Comparison of ENCODE assay signal across 1 cellular context in genomic region chr11:62505112-62505783, GRCh38.
TF ChIP-seq lines count a peak whose summit lies in the region.

No MANE protein-coding gene starts in this region.

TF ChIP-seq in HepG2, 621 proteins besides CTCF, POLR2A, EP300 and RAD21 (continued from another document):
- TF ChIP-seq PRDM15 (CRISPR knock-in tag; IDR thresholded peaks at IDR 0.05) (peak; percentile 80), IKZF1 (IDR thresholded peaks at IDR 0.05) (no peak), ZNF232 (CRISPR knock-in tag; IDR thresholded peaks at IDR 0.05; ENCODE audit: borderline replicate concordance) (no peak), RFX3 (CRISPR knock-in tag; IDR thresholded peaks at IDR 0.05) (no peak), ZNF430 (CRISPR knock-in tag; IDR thresholded peaks at IDR 0.05) (no peak), ZNF839 (CRISPR knock-in tag; IDR thresholded peaks at IDR 0.05; ENCODE audit: borderline replicate concordance) (no peak), ZNF275 (CRISPR knock-in tag; IDR thresholded peaks at IDR 0.05; ENCODE audit: borderline replicate concordance) (no peak), ZNF644 (CRISPR knock-in tag; IDR thresholded peaks at IDR 0.05; ENCODE audit: low read depth) (no peak), ZGPAT (CRISPR knock-in tag; IDR thresholded peaks at IDR 0.05) (no peak), ZBTB34 (CRISPR knock-in tag; IDR thresholded peaks at IDR 0.05) (no peak), THAP9 (CRISPR knock-in tag; IDR thresholded peaks at IDR 0.05; ENCODE audit: borderline replicate concordance) (0 out of 2 replicates have a peak, but pooled peaks have one; percentile 21), UBTF (CRISPR knock-in tag; IDR thresholded peaks at IDR 0.05) (0 out of 2 replicates have a peak, but pooled peaks have one; percentile 16), TFE3 (CRISPR knock-in tag; IDR thresholded peaks at IDR 0.05) (no peak), ZNF235 (CRISPR knock-in tag; IDR thresholded peaks at IDR 0.05; ENCODE audit: borderline replicate concordance) (no peak), ZNF687 (CRISPR knock-in tag; IDR thresholded peaks at IDR 0.05) (peak; percentile 36), RFXANK (CRISPR knock-in tag; IDR thresholded peaks at IDR 0.05) (peak; percentile 93), ZSCAN9 (CRISPR knock-in tag; IDR thresholded peaks at IDR 0.05; ENCODE audit: borderline replicate concordance) (no peak), MED1 (CRISPR knock-in tag; IDR thresholded peaks at IDR 0.05) (no peak), RFXAP (CRISPR knock-in tag; IDR thresholded peaks at IDR 0.05; ENCODE audit: borderline replicate concordance) (peak; percentile 92), DMTF1 (CRISPR knock-in tag; IDR thresholded peaks at IDR 0.05) (no peak)
